In the genomic region with DNA sequence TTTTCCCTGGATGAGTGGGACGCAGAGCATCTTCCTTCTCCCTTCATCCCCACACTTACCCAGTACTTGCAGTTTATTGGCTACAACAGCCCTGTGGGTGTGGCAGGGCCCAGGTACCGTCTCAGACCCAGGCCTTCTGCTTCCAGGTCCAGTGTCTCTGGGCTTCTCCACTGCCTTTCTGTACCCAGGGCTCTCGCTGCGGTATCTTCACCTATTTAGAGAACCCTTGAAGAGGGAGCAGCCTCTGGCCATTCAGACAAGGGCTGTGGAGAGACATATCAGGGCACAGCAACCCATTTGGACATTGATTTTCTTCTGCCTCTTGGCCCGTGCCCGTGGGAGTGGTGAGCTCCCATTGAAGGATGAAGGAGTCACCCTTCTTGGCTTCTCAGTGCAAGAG, we compare ENCODE assay signal across 25 cellular contexts. TPM values are rescaled to one million over a fixed set of nuclear protein-coding genes. Genes with fewer than 3 reads are reported as not detected.
"Had no signal": no experiment of that assay in that cellular context is flagged by ENCODE, and none has a peak within 500 bp of the region (broad histone marks: within the 10 kb centered on the region; RNA-seq: fewer than 3 reads in every experiment).

No MANE protein-coding gene starts in this region.

- H3K9me3 Mint-ChIP-seq: dendritic cell treated with granulocyte-macrophage colony-stimulating factor and Interleukin-4, amounts not matched to agents 40 ng/mL and 50 ng/mL, for 4 days; effector memory CD8-positive, alpha-beta T cell; memory B cell; natural killer cell; stimulated activated naive B cell treated with anti-CD40 and anti-IgM and Interleukin-4, amounts not matched to agents 10 μg/mL and 1 μg/mL and 100 μg/mL, for 72 hours; stimulated activated naive CD8-positive, alpha-beta T cell treated with anti-CD3 and anti-CD28 coated beads, Interleukin-15, Interleukin-2, amounts not matched to agents 100 ng/mL and 50 ng/mL, for 24 hours had no signal

- H3K36me3 Mint-ChIP-seq: memory B cell; natural killer cell; stimulated activated naive B cell treated with anti-CD40 and anti-IgM and Interleukin-4, amounts not matched to agents 10 μg/mL and 1 μg/mL and 100 μg/mL, for 72 hours had no signal

- H3K27ac Mint-ChIP-seq: dendritic cell treated with granulocyte-macrophage colony-stimulating factor and Interleukin-4, amounts not matched to agents 40 ng/mL and 50 ng/mL, for 4 days; effector memory CD8-positive, alpha-beta T cell; memory B cell; natural killer cell; progenitor cell of endocrine pancreas; stimulated activated naive B cell treated with anti-CD40 and anti-IgM and Interleukin-4, amounts not matched to agents 10 μg/mL and 1 μg/mL and 100 μg/mL, for 72 hours; stimulated activated naive CD8-positive, alpha-beta T cell treated with anti-CD3 and anti-CD28 coated beads, Interleukin-15, Interleukin-2, amounts not matched to agents 100 ng/mL and 50 ng/mL, for 24 hours had no signal

- H3K4me3 Mint-ChIP-seq: dendritic cell treated with granulocyte-macrophage colony-stimulating factor and Interleukin-4, amounts not matched to agents 40 ng/mL and 50 ng/mL, for 4 days; effector memory CD8-positive, alpha-beta T cell; memory B cell; natural killer cell; stimulated activated naive B cell treated with anti-CD40 and anti-IgM and Interleukin-4, amounts not matched to agents 10 μg/mL and 1 μg/mL and 100 μg/mL, for 72 hours; stimulated activated naive CD8-positive, alpha-beta T cell treated with anti-CD3 and anti-CD28 coated beads, Interleukin-15, Interleukin-2, amounts not matched to agents 100 ng/mL and 50 ng/mL, for 24 hours had no signal

- FAIRE-seq: endometrium, frontal cortex, keratinocyte had no signal

- H3K27me3 Mint-ChIP-seq: stimulated activated naive CD8-positive, alpha-beta T cell treated with anti-CD3 and anti-CD28 coated beads, Interleukin-15, Interleukin-2, amounts not matched to agents 100 ng/mL and 50 ng/mL, for 24 hours had no signal

- DNase-seq: colonic mucosa; effector memory CD8-positive, alpha-beta T cell; erythroblast; esophagus squamous epithelium; head of caudate nucleus; natural killer cell; occipital lobe; ovary; stimulated activated naive B cell treated with anti-CD40 and anti-IgM and Interleukin-4, amounts not matched to agents 10 μg/mL and 1 μg/mL and 100 μg/mL, for 72 hours; upper lobe of left lung had no signal

RNA-seq across cellular contexts. Expression of a gene that starts 17.3 kb away (rescaled TPM):
- total RNA-seq: cerebellum, colonic mucosa, esophagus squamous epithelium, fibroblast of villous mesenchyme, frontal cortex, glomerular endothelial cell, left lobe of liver, liver, natural killer cell, occipital lobe, progenitor cell of endocrine pancreas, right lobe of liver, thoracic aorta, tibial nerve had no signal
